In genomic region chr2:71070294-71071025, GRCh38 we compare ENCODE assay signal across 8 cellular contexts. TPM values are rescaled to one million over a fixed set of nuclear protein-coding genes. Genes with fewer than 3 reads are reported as not detected.
A peak's percentile ranks its signal among the peaks of the same experiment; 100 is the strongest.
DNase-seq lines count a peak whose midpoint lies in the region; ATAC-seq and TF ChIP-seq lines count a peak whose summit lies in the region.

No MANE protein-coding gene starts in this region.

- DNase-seq in Calu3 (peak; percentile 32), WERI-Rb-1 (peak; percentile 78), glutamatergic neuron (peak; percentile 37), ovary (no peak), NCI-H446 treated with DMSO at 0.1 percent for 48 hours (lab: John Stamatoyannopoulos, UW) (no peak)
- DNase-seq in stimulated activated CD4-positive, alpha-beta T cell treated with anti-CD3 and anti-CD28 coated beads, Interleukin-4, amount 100 ng/mL, for 24 hours, result no peak

- H3K27ac Mint-ChIP-seq in Calu3 (ENCODE audit: unreplicated experiment) (no peak overlapping the region), glutamatergic neuron (ENCODE audit: unreplicated experiment) (peak overlapping the region; percentile 96)

- CTCF ChIA-PET in Calu3 (lab: Charles Lee), result interaction anchor here (0.9 to 4.1 kb wide), 5 partner anchors 10 to 49 kb away, joined by 3 to 32 read pairs (median 6); no protein-coding TSS in a partner anchor

- H3K36me3 Mint-ChIP-seq in Calu3 (ENCODE audit: insufficient read depth, unreplicated experiment), result peaks cover 41% of the 10 kb centered on the region
- peaks cover 7% of the 10 kb centered on the region for H3K36me3 Mint-ChIP-seq in glutamatergic neuron (ENCODE audit: unreplicated experiment)

- H3K4me3 ChIP-seq in WERI-Rb-1 (ENCODE audit: low read depth, low read length) (no peak overlapping the region), subcutaneous abdominal adipose tissue (ENCODE audit: low read depth in 1 of 5, low read length in 5 of 5) (peak overlapping the region in 4 of 5 donors; percentile 13 to 32 (median 27)), ovary (no peak overlapping the region)

- no peak for TF ChIP-seq POLR2A in ovary (IDR thresholded peaks at IDR 0.05)

- WGBS in ovary, 3 donors, result 54 to 73% (median 69%) methylated on average over 10 of the region's 10 CpGs

- BruUV-seq in Calu3 (replicated peaks; lab: Mats Ljungman, UMichigan), result no TSS peak

- no peak for TF ChIP-seq EP300 in ovary (IDR thresholded peaks at IDR 0.05)

- H3K9me3 Mint-ChIP-seq in Calu3 (ENCODE audit: low read depth, unreplicated experiment) (no peaks in the 10 kb centered on the region), glutamatergic neuron (ENCODE audit: unreplicated experiment) (peaks cover 18% of the 10 kb centered on the region)

- peaks cover 5 to 64% (median 45%) of the 10 kb centered on the region in 5 donors for H3K4me1 ChIP-seq in subcutaneous abdominal adipose tissue (ENCODE audit: control insufficient read depth in 5 of 5, insufficient read depth in 5 of 5, low read length in 5 of 5)
- H3K4me1 ChIP-seq in ovary (ENCODE audit: insufficient read depth), result no peaks in the 10 kb centered on the region

- no peaks in the 10 kb centered on the region for H3K9me3 ChIP-seq in WERI-Rb-1 (ENCODE audit: severe bottlenecking)
- H3K9me3 ChIP-seq in subcutaneous abdominal adipose tissue (ENCODE audit: control insufficient read depth in 5 of 5, low read length in 5 of 5), result no peaks in the 10 kb centered on the region
- H3K9me3 ChIP-seq in ovary, result no peaks in the 10 kb centered on the region

- H3K27me3 ChIP-seq in WERI-Rb-1 (ENCODE audit: insufficient read depth, low read depth, severe bottlenecking) (no peaks in the 10 kb centered on the region), subcutaneous abdominal adipose tissue (ENCODE audit: control insufficient read depth in 5 of 5, insufficient read depth in 4 of 5, low read length in 5 of 5) (no peaks in the 10 kb centered on the region), ovary (no peaks in the 10 kb centered on the region)

- H3K9ac ChIP-seq in subcutaneous abdominal adipose tissue (ENCODE audit: low read length in 5 of 5), result peak overlapping the region in 1 of 5 donors; percentile 16

- intact Hi-C loops in Calu3 (cut with micrococcal nuclease; ENCODE audit: unreplicated experiment) (no loop called here), ovary (cut with DNase I) (no loop called here)

- peak; percentile 27 for ATAC-seq in HG02610 (IDR thresholded peaks at IDR 0.05; ENCODE audit: unreplicated experiment)

- no peak overlapping the region for H3K4me3 Mint-ChIP-seq in Calu3 (ENCODE audit: low read depth, unreplicated experiment)
- peak overlapping the region; percentile 97 for H3K4me3 Mint-ChIP-seq in glutamatergic neuron (ENCODE audit: unreplicated experiment)

- H3K4me1 Mint-ChIP-seq in Calu3 (ENCODE audit: low read depth, unreplicated experiment) (peaks cover 31% of the 10 kb centered on the region), glutamatergic neuron (ENCODE audit: low read depth, unreplicated experiment) (peaks cover 18% of the 10 kb centered on the region)

- H3K27me3 Mint-ChIP-seq in Calu3 (ENCODE audit: unreplicated experiment) (no peaks in the 10 kb centered on the region), glutamatergic neuron (ENCODE audit: unreplicated experiment) (peaks cover 13% of the 10 kb centered on the region)

- H3K36me3 ChIP-seq in WERI-Rb-1 (peaks cover 45% of the 10 kb centered on the region), subcutaneous abdominal adipose tissue (ENCODE audit: control insufficient read depth in 5 of 5, insufficient read depth in 5 of 5, low read length in 5 of 5) (peaks cover 0 to 35% (median 31%) of the 10 kb centered on the region in 5 donors), ovary (no peaks in the 10 kb centered on the region)

- TF ChIP-seq CTCF in Calu3 (IDR thresholded peaks at IDR 0.05; ENCODE audit: unreplicated experiment) (no peak), WERI-Rb-1 (IDR thresholded peaks at IDR 0.05; ENCODE audit: low read depth, low read length) (peak; percentile 84), glutamatergic neuron (IDR thresholded peaks at IDR 0.05; ENCODE audit: partially characterized antibody, unreplicated experiment) (peak; percentile 47), ovary (IDR thresholded peaks at IDR 0.05) (no peak)

- H3K27ac ChIP-seq in WERI-Rb-1, result peak overlapping the region; percentile 55
- no peak overlapping the region for H3K27ac ChIP-seq in subcutaneous abdominal adipose tissue (ENCODE audit: low read depth, low read length)
- no peak overlapping the region for H3K27ac ChIP-seq in ovary

RNA-seq across cellular contexts. Expression of gene NAGK, which starts 2.0 kb away (rescaled TPM):
- 63.2 and 75.0 TPM in 2 replicates for total RNA-seq in Calu3 (2022)
- 188 TPM for total RNA-seq in glutamatergic neuron (ENCODE audit: unreplicated experiment)
- total RNA-seq in ovary, result 10 to 100 TPM; 58.9 to 94.6 (median 81.1) TPM
- polyA plus RNA-seq in ovary, result 10 to 100 TPM; 57.7 to 78.5 TPM

RNA-seq across cellular contexts. Expression of gene MCEE, which starts 59.6 kb away (rescaled TPM):
- total RNA-seq in Calu3 (2022) (16.2 and 18.7 TPM in 2 replicates), glutamatergic neuron (ENCODE audit: unreplicated experiment) (11.5 TPM), ovary (10 to 100 TPM; 10.7 to 22.0 (median 17.3) TPM)
- polyA plus RNA-seq in ovary, result 10 to 100 TPM; 17.6 to 22.3 TPM

RNA-seq across cellular contexts. Expression of gene MPHOSPH10, which starts 60.0 kb away (rescaled TPM):
- total RNA-seq in Calu3 (2022), result 54.7 and 67.8 TPM in 2 replicates
- 61.4 TPM for total RNA-seq in glutamatergic neuron (ENCODE audit: unreplicated experiment)
- 10 to 100 TPM; 19.9 to 38.8 (median 28.9) TPM for total RNA-seq in ovary
- polyA plus RNA-seq in ovary, result 10 to 100 TPM; 22.9 to 30.8 TPM

Comparison
In these comparisons a context has a peak if more than half of its experiments do, and no peak if none do; other contexts are left out.
1. DNase-seq: peak in Calu3 (single experiment), WERI-Rb-1 (single experiment) and glutamatergic neuron (single experiment); none in ovary (0 of 5), NCI-H446 treated with DMSO at 0.1 percent for 48 hours (single experiment) and stimulated activated CD4-positive, alpha-beta T cell treated with anti-CD3 and anti-CD28 coated beads, Interleukin-4, amount 100 ng/mL, for 24 hours (single experiment).
2. CTCF ChIP-seq: peak in WERI-Rb-1 (single experiment) and glutamatergic neuron (single experiment); none in Calu3 (single experiment) and ovary (0 of 3).
3. H3K4me3 ChIP-seq: peak in subcutaneous abdominal adipose tissue (4 of 5); none in WERI-Rb-1 (single experiment) and ovary (single experiment).